1 cellular context compared by ENCODE assay signal in the genomic region with DNA sequence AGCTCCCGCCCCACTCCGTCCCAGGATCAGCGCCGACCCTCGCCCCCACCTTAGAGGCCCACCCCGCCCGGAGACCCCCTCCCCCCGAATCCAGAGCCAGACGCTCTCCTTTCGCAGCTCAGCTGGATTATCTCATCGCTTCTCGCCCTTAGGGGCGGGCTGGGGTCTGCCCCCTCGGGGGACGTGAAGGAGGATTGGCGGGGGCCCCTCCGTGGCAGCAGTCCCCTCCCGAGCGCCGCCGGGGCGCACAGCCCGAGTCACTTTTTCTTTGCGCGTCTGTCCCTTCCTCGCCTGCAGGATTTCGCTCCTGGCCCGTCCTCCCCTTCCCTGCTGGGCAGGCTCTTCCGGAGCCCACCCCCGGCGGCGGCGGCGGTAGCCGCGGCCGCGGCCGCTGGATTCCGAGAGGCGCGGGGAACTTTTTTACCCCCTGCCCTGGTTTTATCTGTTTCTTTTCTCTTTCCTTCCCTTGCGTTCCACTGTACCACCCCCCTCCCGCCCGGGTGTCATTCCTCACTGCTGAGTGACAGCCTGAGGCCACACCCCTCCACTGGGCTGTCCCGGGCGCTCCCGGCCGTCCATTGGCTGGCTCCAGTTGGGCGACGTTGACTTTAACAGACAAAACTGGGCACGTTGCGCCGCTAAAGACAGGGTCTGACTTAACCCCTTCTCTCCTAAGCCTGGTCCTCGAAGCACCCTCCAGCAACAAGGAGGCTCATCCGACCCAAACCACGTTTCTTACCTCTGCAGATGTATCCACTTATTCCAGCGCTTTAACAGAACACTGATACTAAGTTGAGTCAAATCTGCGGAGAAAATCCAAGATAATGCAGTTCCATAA.
A peak's percentile ranks its signal among the peaks of the same experiment; 100 is the strongest.
TF ChIP-seq lines count a peak whose summit lies in the region.

No MANE protein-coding gene starts in this region.

TF ChIP-seq in K562, 482 proteins besides CTCF, POLR2A, EP300 and RAD21 (continued from another document):
- TF ChIP-seq, protein P1, sequence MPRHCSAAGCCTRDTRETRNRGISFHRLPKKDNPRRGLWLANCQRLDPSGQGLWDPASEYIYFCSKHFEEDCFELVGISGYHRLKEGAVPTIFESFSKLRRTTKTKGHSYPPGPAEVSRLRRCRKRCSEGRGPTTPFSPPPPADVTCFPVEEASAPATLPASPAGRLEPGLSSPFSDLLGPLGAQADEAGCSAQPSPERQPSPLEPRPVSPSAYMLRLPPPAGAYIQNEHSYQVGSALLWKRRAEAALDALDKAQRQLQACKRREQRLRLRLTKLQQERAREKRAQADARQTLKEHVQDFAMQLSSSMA (CRISPR knock-in tag; IDR thresholded peaks at IDR 0.05), result no peak
- TF ChIP-seq CHCHD3 (CRISPR knock-in tag; IDR thresholded peaks at IDR 0.05) (no peak), CSDE1 (IDR thresholded peaks at IDR 0.05) (peak in 1 of 2 experiments; percentile 18; a peak in 1 of 4 replicates), KLF6 (CRISPR knock-in tag; IDR thresholded peaks at IDR 0.05; ENCODE audit: borderline replicate concordance) (no peak), SREBF2 (CRISPR knock-in tag; IDR thresholded peaks at IDR 0.05) (0 out of 2 replicates have a peak, but pooled peaks have one; percentile 25), JUN (IDR thresholded peaks at IDR 0.05; ENCODE audit: borderline replicate concordance, low read depth, low read length) (peak; percentile 15; the same call in 1 of the 2 replicates), JUN (CRISPR knock-in tag; IDR thresholded peaks at IDR 0.05; ENCODE audit: borderline replicate concordance) (no peak), SMAD4 (CRISPR knock-in tag; conservative IDR thresholded peaks at IDR 0.05) (no peak), ZNF282 (CRISPR knock-in tag; IDR thresholded peaks at IDR 0.05) (no peak), IFI16 (CRISPR knock-in tag; IDR thresholded peaks at IDR 0.05) (no peak), COPS2 (conservative IDR thresholded peaks at IDR 0.05) (no peak), GTF2E2 (tag; IDR thresholded peaks at IDR 0.05) (peak; percentile 62; the same call in 1 of the 2 replicates), ZBED1 (IDR thresholded peaks at IDR 0.05) (no peak), CCNT2 (IDR thresholded peaks at IDR 0.05; ENCODE audit: borderline replicate concordance, extremely low read depth, insufficient read length, low read depth, low read length) (peak; percentile 17), ELF2 (CRISPR knock-in tag; IDR thresholded peaks at IDR 0.05) (no peak), HMG20B (CRISPR knock-in tag; IDR thresholded peaks at IDR 0.05) (no peak), MAFF (IDR thresholded peaks at IDR 0.05; ENCODE audit: low read length) (no peak)
- TF ChIP-seq, protein P2, sequence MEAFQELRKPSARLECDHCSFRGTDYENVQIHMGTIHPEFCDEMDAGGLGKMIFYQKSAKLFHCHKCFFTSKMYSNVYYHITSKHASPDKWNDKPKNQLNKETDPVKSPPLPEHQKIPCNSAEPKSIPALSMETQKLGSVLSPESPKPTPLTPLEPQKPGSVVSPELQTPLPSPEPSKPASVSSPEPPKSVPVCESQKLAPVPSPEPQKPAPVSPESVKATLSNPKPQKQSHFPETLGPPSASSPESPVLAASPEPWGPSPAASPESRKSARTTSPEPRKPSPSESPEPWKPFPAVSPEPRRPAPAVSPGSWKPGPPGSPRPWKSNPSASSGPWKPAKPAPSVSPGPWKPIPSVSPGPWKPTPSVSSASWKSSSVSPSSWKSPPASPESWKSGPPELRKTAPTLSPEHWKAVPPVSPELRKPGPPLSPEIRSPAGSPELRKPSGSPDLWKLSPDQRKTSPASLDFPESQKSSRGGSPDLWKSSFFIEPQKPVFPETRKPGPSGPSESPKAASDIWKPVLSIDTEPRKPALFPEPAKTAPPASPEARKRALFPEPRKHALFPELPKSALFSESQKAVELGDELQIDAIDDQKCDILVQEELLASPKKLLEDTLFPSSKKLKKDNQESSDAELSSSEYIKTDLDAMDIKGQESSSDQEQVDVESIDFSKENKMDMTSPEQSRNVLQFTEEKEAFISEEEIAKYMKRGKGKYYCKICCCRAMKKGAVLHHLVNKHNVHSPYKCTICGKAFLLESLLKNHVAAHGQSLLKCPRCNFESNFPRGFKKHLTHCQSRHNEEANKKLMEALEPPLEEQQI (IDR thresholded peaks at IDR 0.05), result 0 out of 2 replicates have a peak, but pooled peaks have one; percentile 35
- TF ChIP-seq, protein P3, sequence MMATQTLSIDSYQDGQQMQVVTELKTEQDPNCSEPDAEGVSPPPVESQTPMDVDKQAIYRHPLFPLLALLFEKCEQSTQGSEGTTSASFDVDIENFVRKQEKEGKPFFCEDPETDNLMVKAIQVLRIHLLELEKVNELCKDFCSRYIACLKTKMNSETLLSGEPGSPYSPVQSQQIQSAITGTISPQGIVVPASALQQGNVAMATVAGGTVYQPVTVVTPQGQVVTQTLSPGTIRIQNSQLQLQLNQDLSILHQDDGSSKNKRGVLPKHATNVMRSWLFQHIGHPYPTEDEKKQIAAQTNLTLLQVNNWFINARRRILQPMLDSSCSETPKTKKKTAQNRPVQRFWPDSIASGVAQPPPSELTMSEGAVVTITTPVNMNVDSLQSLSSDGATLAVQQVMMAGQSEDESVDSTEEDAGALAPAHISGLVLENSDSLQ (IDR thresholded peaks at IDR 0.05), result peak; percentile 99
- TF ChIP-seq, protein P4, sequence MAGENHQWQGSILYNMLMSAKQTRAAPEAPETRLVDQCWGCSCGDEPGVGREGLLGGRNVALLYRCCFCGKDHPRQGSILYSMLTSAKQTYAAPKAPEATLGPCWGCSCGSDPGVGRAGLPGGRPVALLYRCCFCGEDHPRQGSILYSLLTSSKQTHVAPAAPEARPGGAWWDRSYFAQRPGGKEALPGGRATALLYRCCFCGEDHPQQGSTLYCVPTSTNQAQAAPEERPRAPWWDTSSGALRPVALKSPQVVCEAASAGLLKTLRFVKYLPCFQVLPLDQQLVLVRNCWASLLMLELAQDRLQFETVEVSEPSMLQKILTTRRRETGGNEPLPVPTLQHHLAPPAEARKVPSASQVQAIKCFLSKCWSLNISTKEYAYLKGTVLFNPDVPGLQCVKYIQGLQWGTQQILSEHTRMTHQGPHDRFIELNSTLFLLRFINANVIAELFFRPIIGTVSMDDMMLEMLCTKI (IDR thresholded peaks at IDR 0.05; ENCODE audit: partially characterized antibody), result no peak
- TF ChIP-seq, protein P5, sequence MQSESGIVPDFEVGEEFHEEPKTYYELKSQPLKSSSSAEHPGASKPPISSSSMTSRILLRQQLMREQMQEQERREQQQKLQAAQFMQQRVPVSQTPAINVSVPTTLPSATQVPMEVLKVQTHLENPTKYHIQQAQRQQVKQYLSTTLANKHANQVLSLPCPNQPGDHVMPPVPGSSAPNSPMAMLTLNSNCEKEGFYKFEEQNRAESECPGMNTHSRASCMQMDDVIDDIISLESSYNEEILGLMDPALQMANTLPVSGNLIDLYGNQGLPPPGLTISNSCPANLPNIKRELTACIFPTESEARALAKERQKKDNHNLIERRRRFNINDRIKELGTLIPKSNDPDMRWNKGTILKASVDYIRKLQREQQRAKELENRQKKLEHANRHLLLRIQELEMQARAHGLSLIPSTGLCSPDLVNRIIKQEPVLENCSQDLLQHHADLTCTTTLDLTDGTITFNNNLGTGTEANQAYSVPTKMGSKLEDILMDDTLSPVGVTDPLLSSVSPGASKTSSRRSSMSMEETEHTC (IDR thresholded peaks at IDR 0.05), result no peak
- TF ChIP-seq, protein P6, sequence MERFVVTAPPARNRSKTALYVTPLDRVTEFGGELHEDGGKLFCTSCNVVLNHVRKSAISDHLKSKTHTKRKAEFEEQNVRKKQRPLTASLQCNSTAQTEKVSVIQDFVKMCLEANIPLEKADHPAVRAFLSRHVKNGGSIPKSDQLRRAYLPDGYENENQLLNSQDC (CRISPR knock-in tag; IDR thresholded peaks at IDR 0.05), result no peak
- TF ChIP-seq, protein P7, sequence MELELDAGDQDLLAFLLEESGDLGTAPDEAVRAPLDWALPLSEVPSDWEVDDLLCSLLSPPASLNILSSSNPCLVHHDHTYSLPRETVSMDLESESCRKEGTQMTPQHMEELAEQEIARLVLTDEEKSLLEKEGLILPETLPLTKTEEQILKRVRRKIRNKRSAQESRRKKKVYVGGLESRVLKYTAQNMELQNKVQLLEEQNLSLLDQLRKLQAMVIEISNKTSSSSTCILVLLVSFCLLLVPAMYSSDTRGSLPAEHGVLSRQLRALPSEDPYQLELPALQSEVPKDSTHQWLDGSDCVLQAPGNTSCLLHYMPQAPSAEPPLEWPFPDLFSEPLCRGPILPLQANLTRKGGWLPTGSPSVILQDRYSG (tag; conservative IDR thresholded peaks at IDR 0.05; ENCODE audit: low read depth), result no peak
- TF ChIP-seq, protein P8, sequence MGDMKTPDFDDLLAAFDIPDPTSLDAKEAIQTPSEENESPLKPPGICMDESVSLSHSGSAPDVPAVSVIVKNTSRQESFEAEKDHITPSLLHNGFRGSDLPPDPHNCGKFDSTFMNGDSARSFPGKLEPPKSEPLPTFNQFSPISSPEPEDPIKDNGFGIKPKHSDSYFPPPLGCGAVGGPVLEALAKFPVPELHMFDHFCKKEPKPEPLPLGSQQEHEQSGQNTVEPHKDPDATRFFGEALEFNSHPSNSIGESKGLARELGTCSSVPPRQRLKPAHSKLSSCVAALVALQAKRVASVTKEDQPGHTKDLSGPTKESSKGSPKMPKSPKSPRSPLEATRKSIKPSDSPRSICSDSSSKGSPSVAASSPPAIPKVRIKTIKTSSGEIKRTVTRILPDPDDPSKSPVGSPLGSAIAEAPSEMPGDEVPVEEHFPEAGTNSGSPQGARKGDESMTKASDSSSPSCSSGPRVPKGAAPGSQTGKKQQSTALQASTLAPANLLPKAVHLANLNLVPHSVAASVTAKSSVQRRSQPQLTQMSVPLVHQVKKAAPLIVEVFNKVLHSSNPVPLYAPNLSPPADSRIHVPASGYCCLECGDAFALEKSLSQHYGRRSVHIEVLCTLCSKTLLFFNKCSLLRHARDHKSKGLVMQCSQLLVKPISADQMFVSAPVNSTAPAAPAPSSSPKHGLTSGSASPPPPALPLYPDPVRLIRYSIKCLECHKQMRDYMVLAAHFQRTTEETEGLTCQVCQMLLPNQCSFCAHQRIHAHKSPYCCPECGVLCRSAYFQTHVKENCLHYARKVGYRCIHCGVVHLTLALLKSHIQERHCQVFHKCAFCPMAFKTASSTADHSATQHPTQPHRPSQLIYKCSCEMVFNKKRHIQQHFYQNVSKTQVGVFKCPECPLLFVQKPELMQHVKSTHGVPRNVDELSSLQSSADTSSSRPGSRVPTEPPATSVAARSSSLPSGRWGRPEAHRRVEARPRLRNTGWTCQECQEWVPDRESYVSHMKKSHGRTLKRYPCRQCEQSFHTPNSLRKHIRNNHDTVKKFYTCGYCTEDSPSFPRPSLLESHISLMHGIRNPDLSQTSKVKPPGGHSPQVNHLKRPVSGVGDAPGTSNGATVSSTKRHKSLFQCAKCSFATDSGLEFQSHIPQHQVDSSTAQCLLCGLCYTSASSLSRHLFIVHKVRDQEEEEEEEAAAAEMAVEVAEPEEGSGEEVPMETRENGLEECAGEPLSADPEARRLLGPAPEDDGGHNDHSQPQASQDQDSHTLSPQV (IDR thresholded peaks at IDR 0.05), result peak; percentile 69
- TF ChIP-seq, protein P9, sequence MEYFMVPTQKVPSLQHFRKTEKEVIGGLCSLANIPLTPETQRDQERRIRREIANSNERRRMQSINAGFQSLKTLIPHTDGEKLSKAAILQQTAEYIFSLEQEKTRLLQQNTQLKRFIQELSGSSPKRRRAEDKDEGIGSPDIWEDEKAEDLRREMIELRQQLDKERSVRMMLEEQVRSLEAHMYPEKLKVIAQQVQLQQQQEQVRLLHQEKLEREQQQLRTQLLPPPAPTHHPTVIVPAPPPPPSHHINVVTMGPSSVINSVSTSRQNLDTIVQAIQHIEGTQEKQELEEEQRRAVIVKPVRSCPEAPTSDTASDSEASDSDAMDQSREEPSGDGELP (CRISPR knock-in tag; IDR thresholded peaks at IDR 0.05; ENCODE audit: borderline replicate concordance), result 0 out of 2 replicates have a peak, but pooled peaks have one; percentile 52
- TF ChIP-seq, protein P10, sequence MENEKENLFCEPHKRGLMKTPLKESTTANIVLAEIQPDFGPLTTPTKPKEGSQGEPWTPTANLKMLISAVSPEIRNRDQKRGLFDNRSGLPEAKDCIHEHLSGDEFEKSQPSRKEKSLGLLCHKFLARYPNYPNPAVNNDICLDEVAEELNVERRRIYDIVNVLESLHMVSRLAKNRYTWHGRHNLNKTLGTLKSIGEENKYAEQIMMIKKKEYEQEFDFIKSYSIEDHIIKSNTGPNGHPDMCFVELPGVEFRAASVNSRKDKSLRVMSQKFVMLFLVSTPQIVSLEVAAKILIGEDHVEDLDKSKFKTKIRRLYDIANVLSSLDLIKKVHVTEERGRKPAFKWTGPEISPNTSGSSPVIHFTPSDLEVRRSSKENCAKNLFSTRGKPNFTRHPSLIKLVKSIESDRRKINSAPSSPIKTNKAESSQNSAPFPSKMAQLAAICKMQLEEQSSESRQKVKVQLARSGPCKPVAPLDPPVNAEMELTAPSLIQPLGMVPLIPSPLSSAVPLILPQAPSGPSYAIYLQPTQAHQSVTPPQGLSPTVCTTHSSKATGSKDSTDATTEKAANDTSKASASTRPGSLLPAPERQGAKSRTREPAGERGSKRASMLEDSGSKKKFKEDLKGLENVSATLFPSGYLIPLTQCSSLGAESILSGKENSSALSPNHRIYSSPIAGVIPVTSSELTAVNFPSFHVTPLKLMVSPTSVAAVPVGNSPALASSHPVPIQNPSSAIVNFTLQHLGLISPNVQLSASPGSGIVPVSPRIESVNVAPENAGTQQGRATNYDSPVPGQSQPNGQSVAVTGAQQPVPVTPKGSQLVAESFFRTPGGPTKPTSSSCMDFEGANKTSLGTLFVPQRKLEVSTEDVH (IDR thresholded peaks at IDR 0.05; ENCODE audit: low read depth, partially characterized antibody), result no peak
- TF ChIP-seq, protein P11, sequence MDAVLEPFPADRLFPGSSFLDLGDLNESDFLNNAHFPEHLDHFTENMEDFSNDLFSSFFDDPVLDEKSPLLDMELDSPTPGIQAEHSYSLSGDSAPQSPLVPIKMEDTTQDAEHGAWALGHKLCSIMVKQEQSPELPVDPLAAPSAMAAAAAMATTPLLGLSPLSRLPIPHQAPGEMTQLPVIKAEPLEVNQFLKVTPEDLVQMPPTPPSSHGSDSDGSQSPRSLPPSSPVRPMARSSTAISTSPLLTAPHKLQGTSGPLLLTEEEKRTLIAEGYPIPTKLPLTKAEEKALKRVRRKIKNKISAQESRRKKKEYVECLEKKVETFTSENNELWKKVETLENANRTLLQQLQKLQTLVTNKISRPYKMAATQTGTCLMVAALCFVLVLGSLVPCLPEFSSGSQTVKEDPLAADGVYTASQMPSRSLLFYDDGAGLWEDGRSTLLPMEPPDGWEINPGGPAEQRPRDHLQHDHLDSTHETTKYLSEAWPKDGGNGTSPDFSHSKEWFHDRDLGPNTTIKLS (IDR thresholded peaks at IDR 0.05; ENCODE audit: borderline replicate concordance, low read depth), result peak; percentile 70; the same call in 1 of the 2 replicates
